2 cellular contexts compared by ENCODE assay signal in the genomic region with DNA sequence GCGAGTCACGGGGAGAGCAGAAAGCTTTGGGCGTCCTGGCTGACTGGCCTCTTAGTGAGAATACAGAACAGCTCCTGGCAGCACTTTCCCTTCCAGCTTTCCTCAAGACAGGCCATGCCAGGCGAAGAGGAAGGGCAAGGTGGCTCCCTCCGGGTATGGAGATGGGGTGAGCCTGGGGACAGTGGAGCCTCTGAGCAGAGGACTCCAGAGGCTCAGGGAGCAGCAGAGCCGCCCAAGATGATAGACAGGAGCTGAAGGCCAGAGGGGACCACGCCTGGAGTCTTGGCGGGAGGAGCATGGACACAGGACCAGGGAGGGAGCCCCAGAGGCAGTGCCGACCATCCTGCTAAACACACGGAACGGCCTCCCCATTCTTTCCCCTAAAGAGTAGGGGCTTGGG.
TF ChIP-seq lines count a peak whose summit lies in the region.

No MANE protein-coding gene starts in this region.

TF ChIP-seq in GM23338, 12 proteins besides CTCF, POLR2A, EP300 and RAD21 (continues in another document):
- no peak for TF ChIP-seq JUNB (IDR thresholded peaks at IDR 0.05; ENCODE audit: unreplicated experiment)
- no peak for TF ChIP-seq EZH2 (IDR thresholded peaks at IDR 0.05; ENCODE audit: low read depth, unreplicated experiment)
- no peak for TF ChIP-seq NANOG (IDR thresholded peaks at IDR 0.05; ENCODE audit: borderline replicate concordance)
- TF ChIP-seq, protein P1, sequence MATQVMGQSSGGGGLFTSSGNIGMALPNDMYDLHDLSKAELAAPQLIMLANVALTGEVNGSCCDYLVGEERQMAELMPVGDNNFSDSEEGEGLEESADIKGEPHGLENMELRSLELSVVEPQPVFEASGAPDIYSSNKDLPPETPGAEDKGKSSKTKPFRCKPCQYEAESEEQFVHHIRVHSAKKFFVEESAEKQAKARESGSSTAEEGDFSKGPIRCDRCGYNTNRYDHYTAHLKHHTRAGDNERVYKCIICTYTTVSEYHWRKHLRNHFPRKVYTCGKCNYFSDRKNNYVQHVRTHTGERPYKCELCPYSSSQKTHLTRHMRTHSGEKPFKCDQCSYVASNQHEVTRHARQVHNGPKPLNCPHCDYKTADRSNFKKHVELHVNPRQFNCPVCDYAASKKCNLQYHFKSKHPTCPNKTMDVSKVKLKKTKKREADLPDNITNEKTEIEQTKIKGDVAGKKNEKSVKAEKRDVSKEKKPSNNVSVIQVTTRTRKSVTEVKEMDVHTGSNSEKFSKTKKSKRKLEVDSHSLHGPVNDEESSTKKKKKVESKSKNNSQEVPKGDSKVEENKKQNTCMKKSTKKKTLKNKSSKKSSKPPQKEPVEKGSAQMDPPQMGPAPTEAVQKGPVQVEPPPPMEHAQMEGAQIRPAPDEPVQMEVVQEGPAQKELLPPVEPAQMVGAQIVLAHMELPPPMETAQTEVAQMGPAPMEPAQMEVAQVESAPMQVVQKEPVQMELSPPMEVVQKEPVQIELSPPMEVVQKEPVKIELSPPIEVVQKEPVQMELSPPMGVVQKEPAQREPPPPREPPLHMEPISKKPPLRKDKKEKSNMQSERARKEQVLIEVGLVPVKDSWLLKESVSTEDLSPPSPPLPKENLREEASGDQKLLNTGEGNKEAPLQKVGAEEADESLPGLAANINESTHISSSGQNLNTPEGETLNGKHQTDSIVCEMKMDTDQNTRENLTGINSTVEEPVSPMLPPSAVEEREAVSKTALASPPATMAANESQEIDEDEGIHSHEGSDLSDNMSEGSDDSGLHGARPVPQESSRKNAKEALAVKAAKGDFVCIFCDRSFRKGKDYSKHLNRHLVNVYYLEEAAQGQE (IDR thresholded peaks at IDR 0.05; ENCODE audit: unreplicated experiment): no peak
- TF ChIP-seq EZH2phosphoT487 (IDR thresholded peaks at IDR 0.05; ENCODE audit: unreplicated experiment): no peak
- TF ChIP-seq, protein P2, sequence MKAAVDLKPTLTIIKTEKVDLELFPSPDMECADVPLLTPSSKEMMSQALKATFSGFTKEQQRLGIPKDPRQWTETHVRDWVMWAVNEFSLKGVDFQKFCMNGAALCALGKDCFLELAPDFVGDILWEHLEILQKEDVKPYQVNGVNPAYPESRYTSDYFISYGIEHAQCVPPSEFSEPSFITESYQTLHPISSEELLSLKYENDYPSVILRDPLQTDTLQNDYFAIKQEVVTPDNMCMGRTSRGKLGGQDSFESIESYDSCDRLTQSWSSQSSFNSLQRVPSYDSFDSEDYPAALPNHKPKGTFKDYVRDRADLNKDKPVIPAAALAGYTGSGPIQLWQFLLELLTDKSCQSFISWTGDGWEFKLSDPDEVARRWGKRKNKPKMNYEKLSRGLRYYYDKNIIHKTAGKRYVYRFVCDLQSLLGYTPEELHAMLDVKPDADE (IDR thresholded peaks at IDR 0.05): no peak
- no peak for TF ChIP-seq ZNF114 (CRISPR knock-in tag; IDR thresholded peaks at IDR 0.05)
- TF ChIP-seq, protein P3, sequence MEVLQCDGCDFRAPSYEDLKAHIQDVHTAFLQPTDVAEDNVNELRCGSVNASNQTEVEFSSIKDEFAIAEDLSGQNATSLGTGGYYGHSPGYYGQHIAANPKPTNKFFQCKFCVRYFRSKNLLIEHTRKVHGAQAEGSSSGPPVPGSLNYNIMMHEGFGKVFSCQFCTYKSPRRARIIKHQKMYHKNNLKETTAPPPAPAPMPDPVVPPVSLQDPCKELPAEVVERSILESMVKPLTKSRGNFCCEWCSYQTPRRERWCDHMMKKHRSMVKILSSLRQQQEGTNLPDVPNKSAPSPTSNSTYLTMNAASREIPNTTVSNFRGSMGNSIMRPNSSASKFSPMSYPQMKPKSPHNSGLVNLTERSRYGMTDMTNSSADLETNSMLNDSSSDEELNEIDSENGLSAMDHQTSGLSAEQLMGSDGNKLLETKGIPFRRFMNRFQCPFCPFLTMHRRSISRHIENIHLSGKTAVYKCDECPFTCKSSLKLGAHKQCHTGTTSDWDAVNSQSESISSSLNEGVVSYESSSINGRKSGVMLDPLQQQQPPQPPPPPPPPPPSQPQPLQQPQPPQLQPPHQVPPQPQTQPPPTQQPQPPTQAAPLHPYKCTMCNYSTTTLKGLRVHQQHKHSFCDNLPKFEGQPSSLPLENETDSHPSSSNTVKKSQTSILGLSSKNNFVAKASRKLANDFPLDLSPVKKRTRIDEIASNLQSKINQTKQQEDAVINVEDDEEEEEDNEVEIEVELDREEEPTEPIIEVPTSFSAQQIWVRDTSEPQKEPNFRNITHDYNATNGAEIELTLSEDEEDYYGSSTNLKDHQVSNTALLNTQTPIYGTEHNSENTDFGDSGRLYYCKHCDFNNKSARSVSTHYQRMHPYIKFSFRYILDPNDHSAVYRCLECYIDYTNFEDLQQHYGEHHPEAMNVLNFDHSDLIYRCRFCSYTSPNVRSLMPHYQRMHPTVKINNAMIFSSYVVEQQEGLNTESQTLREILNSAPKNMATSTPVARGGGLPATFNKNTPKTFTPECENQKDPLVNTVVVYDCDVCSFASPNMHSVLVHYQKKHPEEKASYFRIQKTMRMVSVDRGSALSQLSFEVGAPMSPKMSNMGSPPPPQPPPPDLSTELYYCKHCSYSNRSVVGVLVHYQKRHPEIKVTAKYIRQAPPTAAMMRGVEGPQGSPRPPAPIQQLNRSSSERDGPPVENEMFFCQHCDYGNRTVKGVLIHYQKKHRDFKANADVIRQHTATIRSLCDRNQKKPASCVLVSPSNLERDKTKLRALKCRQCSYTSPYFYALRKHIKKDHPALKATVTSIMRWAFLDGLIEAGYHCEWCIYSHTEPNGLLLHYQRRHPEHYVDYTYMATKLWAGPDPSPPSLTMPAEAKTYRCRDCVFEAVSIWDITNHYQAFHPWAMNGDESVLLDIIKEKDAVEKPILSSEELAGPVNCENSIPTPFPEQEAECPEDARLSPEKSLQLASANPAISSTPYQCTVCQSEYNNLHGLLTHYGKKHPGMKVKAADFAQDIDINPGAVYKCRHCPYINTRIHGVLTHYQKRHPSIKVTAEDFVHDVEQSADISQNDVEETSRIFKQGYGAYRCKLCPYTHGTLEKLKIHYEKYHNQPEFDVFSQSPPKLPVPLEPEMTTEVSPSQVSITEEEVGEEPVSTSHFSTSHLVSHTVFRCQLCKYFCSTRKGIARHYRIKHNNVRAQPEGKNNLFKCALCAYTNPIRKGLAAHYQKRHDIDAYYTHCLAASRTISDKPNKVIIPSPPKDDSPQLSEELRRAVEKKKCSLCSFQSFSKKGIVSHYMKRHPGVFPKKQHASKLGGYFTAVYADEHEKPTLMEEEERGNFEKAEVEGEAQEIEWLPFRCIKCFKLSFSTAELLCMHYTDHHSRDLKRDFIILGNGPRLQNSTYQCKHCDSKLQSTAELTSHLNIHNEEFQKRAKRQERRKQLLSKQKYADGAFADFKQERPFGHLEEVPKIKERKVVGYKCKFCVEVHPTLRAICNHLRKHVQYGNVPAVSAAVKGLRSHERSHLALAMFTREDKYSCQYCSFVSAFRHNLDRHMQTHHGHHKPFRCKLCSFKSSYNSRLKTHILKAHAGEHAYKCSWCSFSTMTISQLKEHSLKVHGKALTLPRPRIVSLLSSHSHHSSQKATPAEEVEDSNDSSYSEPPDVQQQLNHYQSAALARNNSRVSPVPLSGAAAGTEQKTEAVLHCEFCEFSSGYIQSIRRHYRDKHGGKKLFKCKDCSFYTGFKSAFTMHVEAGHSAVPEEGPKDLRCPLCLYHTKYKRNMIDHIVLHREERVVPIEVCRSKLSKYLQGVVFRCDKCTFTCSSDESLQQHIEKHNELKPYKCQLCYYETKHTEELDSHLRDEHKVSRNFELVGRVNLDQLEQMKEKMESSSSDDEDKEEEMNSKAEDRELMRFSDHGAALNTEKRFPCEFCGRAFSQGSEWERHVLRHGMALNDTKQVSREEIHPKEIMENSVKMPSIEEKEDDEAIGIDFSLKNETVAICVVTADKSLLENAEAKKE (CRISPR knock-in tag; IDR thresholded peaks at IDR 0.05): no peak
- TF ChIP-seq CREB1 (CRISPR knock-in tag; IDR thresholded peaks at IDR 0.05; ENCODE audit: low read depth): no peak
- TF ChIP-seq STAT1 (IDR thresholded peaks at IDR 0.05; ENCODE audit: unreplicated experiment): no peak

TF ChIP-seq in H1, 55 proteins besides CTCF, POLR2A, EP300 and RAD21:
- TF ChIP-seq NANOG (IDR thresholded peaks at IDR 0.05; ENCODE audit: insufficient read depth, low read depth, low read length, poor library complexity, severe bottlenecking): no peak
- no peak for TF ChIP-seq RBBP5 (IDR thresholded peaks at IDR 0.05; ENCODE audit: borderline replicate concordance, low read depth, low read length)
- no peak for TF ChIP-seq GTF2F1 (IDR thresholded peaks at IDR 0.05; ENCODE audit: borderline replicate concordance, low read depth, low read length)
- TF ChIP-seq KDM1A (IDR thresholded peaks at IDR 0.05; ENCODE audit: borderline replicate concordance, low read length): no peak
- no peak for TF ChIP-seq POLR2AphosphoS5 (IDR thresholded peaks at IDR 0.05; ENCODE audit: low read depth, low read length)
- no peak for TF ChIP-seq KDM4A (IDR thresholded peaks at IDR 0.05; ENCODE audit: low read depth, low read length, severe bottlenecking)
- TF ChIP-seq, protein P4, sequence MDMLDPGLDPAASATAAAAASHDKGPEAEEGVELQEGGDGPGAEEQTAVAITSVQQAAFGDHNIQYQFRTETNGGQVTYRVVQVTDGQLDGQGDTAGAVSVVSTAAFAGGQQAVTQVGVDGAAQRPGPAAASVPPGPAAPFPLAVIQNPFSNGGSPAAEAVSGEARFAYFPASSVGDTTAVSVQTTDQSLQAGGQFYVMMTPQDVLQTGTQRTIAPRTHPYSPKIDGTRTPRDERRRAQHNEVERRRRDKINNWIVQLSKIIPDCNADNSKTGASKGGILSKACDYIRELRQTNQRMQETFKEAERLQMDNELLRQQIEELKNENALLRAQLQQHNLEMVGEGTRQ (IDR thresholded peaks at IDR 0.05; ENCODE audit: low read length): no peak
